ENCODE assay signal across 8 cellular contexts in genomic region chr2:16900405-16901025, GRCh38.
DNase-seq lines count a peak whose midpoint lies in the region; ATAC-seq, FAIRE-seq and TF ChIP-seq lines count a peak whose summit lies in the region.

No MANE protein-coding gene starts in this region.

- no peak overlapping the region for H3K4me3 ChIP-seq in GM23338
- H3K4me3 ChIP-seq in GM12878, result no peak overlapping the region
- no peak overlapping the region for H3K4me3 ChIP-seq in trophoblast cell (ENCODE audit: low read depth, low read length)

- H3K4me1 ChIP-seq in GM23338 (ENCODE audit: insufficient read depth) (no peaks in the 10 kb centered on the region), GM12878 (ENCODE audit: control insufficient read depth, insufficient read depth, low read length) (no peaks in the 10 kb centered on the region), trophoblast cell (ENCODE audit: control insufficient read depth in 1 of 2, insufficient read depth in 2 of 2, low read length in 2 of 2) (no peaks in the 10 kb centered on the region)

- no peak overlapping the region for H2AK5ac ChIP-seq in trophoblast cell (ENCODE audit: low read length)

- H4K91ac ChIP-seq in trophoblast cell (ENCODE audit: low read depth, low read length), result no peak overlapping the region

- H2AFZ ChIP-seq in GM23338, result 0 out of 2 replicates have a peak overlapping the region, but pooled peaks have one; percentile 0
- no peak overlapping the region for H2AFZ ChIP-seq in GM12878 (ENCODE audit: control insufficient read depth, low read depth, low read length)
- H2AFZ ChIP-seq in trophoblast cell (ENCODE audit: insufficient read depth, low read length, poor library complexity), result no peak overlapping the region

- peak; percentile 54 for FAIRE-seq in GM12878 (lab: Jason Lieb, UNC)

- H3K36me3 Mint-ChIP-seq in GM23338 (ENCODE audit: low read depth), result no peaks in the 10 kb centered on the region

- ATAC-seq in GM23338 (peak; percentile 92), GM12878 (peak; percentile 93)

- no peaks in the 10 kb centered on the region for H3K79me2 ChIP-seq in GM23338 (replicated peaks; ENCODE audit: insufficient read depth)
- no peaks in the 10 kb centered on the region for H3K79me2 ChIP-seq in GM12878 (ENCODE audit: control insufficient read depth, insufficient read depth, low read length)
- no peaks in the 10 kb centered on the region for H3K79me2 ChIP-seq in trophoblast cell (ENCODE audit: control insufficient read depth, insufficient read depth, low read length, poor library complexity)

- H3K79me1 ChIP-seq in trophoblast cell (ENCODE audit: low read length), result no peaks in the 10 kb centered on the region

- no peaks in the 10 kb centered on the region for H3K36me3 ChIP-seq in GM23338 (ENCODE audit: insufficient read depth)
- no peaks in the 10 kb centered on the region for H3K36me3 ChIP-seq in GM12878 (ENCODE audit: control insufficient read depth in 2 of 2, insufficient read depth in 2 of 2, low read length in 1 of 2)
- H3K36me3 ChIP-seq in trophoblast cell (ENCODE audit: control insufficient read depth in 1 of 2, insufficient read depth in 2 of 2, low read length in 2 of 2), result no peaks in the 10 kb centered on the region

- intact Hi-C loops in GM12878 (cut with micrococcal nuclease; ENCODE audit: unreplicated experiment), result loop anchor here (1.0 to 10.0 kb wide), 2 partner anchors 127 to 286 kb away; no protein-coding TSS in a partner anchor

- H3K14ac ChIP-seq in trophoblast cell (ENCODE audit: low read length), result no peak overlapping the region

- POLR2A ChIA-PET in GM12878 (lab: Charles Lee), result no interaction called here

- no TSS peak for BruUV-seq in GM12878 (replicated peaks; lab: Mats Ljungman, UMichigan)

- H3K9me3 Mint-ChIP-seq in GM23338, result no peaks in the 10 kb centered on the region

- RAD21 ChIA-PET in GM12878 (lab: Charles Lee; ENCODE audit: unreplicated experiment), result no interaction called here

- H4K12ac ChIP-seq in trophoblast cell (ENCODE audit: low read depth, low read length), result no peak overlapping the region

- no peak for TF ChIP-seq EP300 in GM12878 (IDR thresholded peaks at IDR 0.05; ENCODE audit: borderline replicate concordance in 1 of 2, control insufficient read depth in 1 of 2, low read depth in 2 of 2, low read length in 2 of 2)

- H3K9me3 ChIP-seq in GM12878 (replicated peaks; ENCODE audit: control insufficient read depth, insufficient read depth, low read length), result no peaks in the 10 kb centered on the region
- H3K9me3 ChIP-seq in trophoblast cell (ENCODE audit: insufficient read depth, low read depth, low read length), result no peaks in the 10 kb centered on the region

- H4K20me1 ChIP-seq in GM23338 (replicated peaks; ENCODE audit: insufficient read depth), result no peaks in the 10 kb centered on the region
- no peaks in the 10 kb centered on the region for H4K20me1 ChIP-seq in GM12878 (ENCODE audit: control insufficient read depth, insufficient read depth)

- H3K18ac ChIP-seq in trophoblast cell (ENCODE audit: low read length), result no peak overlapping the region

- H3K27ac ChIP-seq in GM23338 (ENCODE audit: low read depth), result no peak overlapping the region
- no peak overlapping the region for H3K27ac ChIP-seq in GM12878 (ENCODE audit: control insufficient read depth, insufficient read depth)
- H3K27ac ChIP-seq in trophoblast cell (ENCODE audit: low read depth, low read length), result no peak overlapping the region

- peaks cover 1% of the 10 kb centered on the region for H3K27me3 Mint-ChIP-seq in GM23338 (ENCODE audit: insufficient read depth, low read depth, poor library complexity)

- peak; percentile 47 for TF ChIP-seq RAD21 in GM12878 (IDR thresholded peaks at IDR 0.05; ENCODE audit: insufficient read depth, low read depth, low read length)

- SMC1A ChIA-PET in GM12878 (lab: Charles Lee; ENCODE audit: uncharacterized antibody, unreplicated experiment), result no interaction called here

- H4K8ac ChIP-seq in trophoblast cell (ENCODE audit: low read depth, low read length), result no peak overlapping the region

- no peak overlapping the region for H3K27ac Mint-ChIP-seq in GM23338

- H3K4me1 Mint-ChIP-seq in GM23338, result no peaks in the 10 kb centered on the region

- no peaks in the 10 kb centered on the region for H3K9me2 ChIP-seq in GM23338 (ENCODE audit: insufficient read depth)

- H3K4me3 Mint-ChIP-seq in GM23338, result no peak overlapping the region

- no peak overlapping the region for H2BK12ac ChIP-seq in trophoblast cell (ENCODE audit: low read length)

- no peak overlapping the region for H3K4me2 ChIP-seq in GM23338
- H3K4me2 ChIP-seq in GM12878 (ENCODE audit: control insufficient read depth, insufficient read depth), result no peak overlapping the region
- no peak overlapping the region for H3K4me2 ChIP-seq in trophoblast cell (ENCODE audit: low read length)

- no peak overlapping the region for H3K4ac ChIP-seq in trophoblast cell (ENCODE audit: low read depth, low read length)

- 3% methylated on average over 6 of the region's 6 CpGs for WGBS in GM12878 (ENCODE audit: insufficient coverage, insufficient replicate concordance, low lambda C conversion rate, missing lambda C conversion rate)
- WGBS in trophoblast cell (ENCODE audit: extremely low coverage, insufficient coverage, insufficient read length), result no CpG with 5 or more reads among the region's 6 CpGs

- no peak overlapping the region for H3K23ac ChIP-seq in trophoblast cell (ENCODE audit: low read length)

- H2BK120ac ChIP-seq in trophoblast cell (ENCODE audit: insufficient read depth, low read length, poor library complexity), result no peak overlapping the region

- TF ChIP-seq CTCF in GM13976 (IDR thresholded peaks at IDR 0.05; ENCODE audit: borderline replicate concordance, control extremely low read depth, extremely low read depth, insufficient read depth, missing control alignments), result peak; percentile 87
- TF ChIP-seq CTCF in GM23338 (conservative IDR thresholded peaks at IDR 0.05; ENCODE audit: low read depth in 2 of 2), result peak; percentile 100
- TF ChIP-seq CTCF in GM12878 (IDR thresholded peaks at IDR 0.05 in 2 of 3, conservative IDR thresholded peaks at IDR 0.05 in 1 of 3; ENCODE audit: control insufficient read depth in 2 of 3, extremely low read depth in 1 of 3, insufficient read depth in 1 of 3, low read depth in 3 of 3, low read length in 3 of 3), result peak; percentile 83 to 94 (median 93)

- CTCF ChIA-PET in GM12878 (lab: Yijun Ruan, JAX), result interaction anchor here (1.2 to 1.4 kb wide), 2 partner anchors 10 to 11 kb away, joined by 3 read pairs; no protein-coding TSS in a partner anchor

- TF ChIP-seq POLR2A in GM12878 (IDR thresholded peaks at IDR 0.05; ENCODE audit: low read depth, low read length), result no peak

- DNase-seq in GM13976 (ENCODE audit: low spot score) (no peak), GM23338 (ENCODE audit: low spot score) (peak; percentile 87), Kasumi-1 (lab: John Stamatoyannopoulos, UW) (peak; percentile 62 to 64), GM12878 (ENCODE audit: low read depth, low spot score) (no peak), trophoblast cell (peak; percentile 58 to 80), NCI-H187 (lab: John Stamatoyannopoulos, UW) (no peak), hippocampal formation (lab: John Stamatoyannopoulos, UW) (no peak), COLO829 (ENCODE audit: low spot score) (no peak)

- H3K9ac ChIP-seq in GM12878 (ENCODE audit: control insufficient read depth, insufficient read depth, low read length) (no peak overlapping the region), trophoblast cell (ENCODE audit: low read length) (no peak overlapping the region)

- in situ Hi-C loops in GM13976 (cut with MboI; ENCODE audit: low sequenced_read_pairs, unreplicated experiment), result no loop called here
- in situ Hi-C loops in GM12878 (cut with MboI), result no loop called here

- no peak overlapping the region for H2BK5ac ChIP-seq in trophoblast cell (ENCODE audit: low read depth, low read length, poor library complexity)

- H3F3A ChIP-seq in GM23338 (replicated peaks; ENCODE audit: low read depth), result no peaks in the 10 kb centered on the region

- H3K27me3 ChIP-seq in GM23338 (ENCODE audit: insufficient read depth) (no peaks in the 10 kb centered on the region), GM12878 (replicated peaks in 1 of 2; ENCODE audit: control insufficient read depth in 2 of 2, insufficient read depth in 2 of 2, low read length in 1 of 2) (no peaks in the 10 kb centered on the region; a peak in 1 of 4 replicates), trophoblast cell (ENCODE audit: insufficient read depth, low read length) (no peaks in the 10 kb centered on the region)

TF ChIP-seq in GM23338, 12 proteins besides CTCF, POLR2A, EP300 and RAD21 (continues in another document):
- TF ChIP-seq EZH2 (IDR thresholded peaks at IDR 0.05; ENCODE audit: low read depth, unreplicated experiment), result no peak
- no peak for TF ChIP-seq STAT1 (IDR thresholded peaks at IDR 0.05; ENCODE audit: unreplicated experiment)
- no peak for TF ChIP-seq ZNF114 (CRISPR knock-in tag; IDR thresholded peaks at IDR 0.05)
- no peak for TF ChIP-seq POLR2AphosphoS5 (IDR thresholded peaks at IDR 0.05; ENCODE audit: low read depth)
- TF ChIP-seq ZNF331 (CRISPR knock-in tag; IDR thresholded peaks at IDR 0.05; ENCODE audit: low read depth), result no peak
- TF ChIP-seq NANOG (IDR thresholded peaks at IDR 0.05; ENCODE audit: borderline replicate concordance), result no peak
- no peak for TF ChIP-seq JUNB (IDR thresholded peaks at IDR 0.05; ENCODE audit: unreplicated experiment)
- no peak for TF ChIP-seq EZH2phosphoT487 (IDR thresholded peaks at IDR 0.05; ENCODE audit: unreplicated experiment)
- no peak for TF ChIP-seq CREB1 (CRISPR knock-in tag; IDR thresholded peaks at IDR 0.05; ENCODE audit: low read depth)

TF ChIP-seq in GM12878, 131 proteins besides CTCF, POLR2A, EP300 and RAD21 (continues in another document):
- no peak for TF ChIP-seq RB1 (IDR thresholded peaks at IDR 0.05; ENCODE audit: borderline replicate concordance)

Comparison
In these comparisons a context has a peak if more than half of its experiments do, and no peak if none do; other contexts are left out.
1. DNase-seq: peak in GM23338 (single experiment), Kasumi-1 (2 of 2) and trophoblast cell (2 of 2); none in GM13976 (single experiment), GM12878 (single experiment), NCI-H187 (0 of 2), hippocampal formation (0 of 2) and COLO829 (single experiment).
2. Peak in every context shown above with its lines, with median percentiles within 50 percentile points of each other: CTCF ChIP-seq.